1 cellular context compared by ENCODE assay signal in genomic region chr6:166259296-166259977, GRCh38.
TF ChIP-seq lines count a peak whose summit lies in the region.

No MANE protein-coding gene starts in this region.

TF ChIP-seq in WTC11, 78 proteins besides CTCF, POLR2A, EP300 and RAD21 (continued from another document):
- no peak for TF ChIP-seq ATF2 (CRISPR knock-in tag; IDR thresholded peaks at IDR 0.05; ENCODE audit: borderline replicate concordance, low read depth)
